In genomic region chr5:168417731-168418429, GRCh38 we compare ENCODE assay signal across 15 cellular contexts.
"Had no signal": no experiment of that assay in that cellular context is flagged by ENCODE, and none has a peak within 500 bp of the region (broad histone marks: within the 10 kb centered on the region; RNA-seq: fewer than 3 reads in every experiment).

No MANE protein-coding gene starts in this region.

- H3K27ac Mint-ChIP-seq: activated CD4-positive, alpha-beta memory T cell treated with anti-CD3 and anti-CD28 coated beads for 36 hours; activated naive CD8-positive, alpha-beta T cell treated with anti-CD3 and anti-CD28 coated beads, Interleukin-2, amount 10 ng/mL, durations not matched to agents 7 days and 5 days; effector memory CD8-positive, alpha-beta T cell; stimulated activated naive B cell treated with anti-CD40 and anti-IgM and Interleukin-4, amounts not matched to agents 10 μg/mL and 1 μg/mL and 100 μg/mL, for 72 hours had no signal

- ATAC-seq: effector memory CD8-positive, alpha-beta T cell; gastroesophageal sphincter; stimulated activated naive B cell treated with anti-CD40 and anti-IgM and Interleukin-4, amounts not matched to agents 10 μg/mL and 1 μg/mL and 100 μg/mL, for 72 hours; upper lobe of right lung had no signal

- H3K9ac ChIP-seq: parathyroid adenoma had no signal

- H3K27ac ChIP-seq: ascending aorta, cardiac muscle cell, epithelial cell of prostate, gastroesophageal sphincter, parathyroid adenoma, upper lobe of right lung had no signal

- H3K36me3 ChIP-seq: ascending aorta, cardiac muscle cell, gastroesophageal sphincter, upper lobe of right lung had no signal

- H3K9me3 Mint-ChIP-seq: activated CD4-positive, alpha-beta memory T cell treated with anti-CD3 and anti-CD28 coated beads for 36 hours; activated naive CD8-positive, alpha-beta T cell treated with anti-CD3 and anti-CD28 coated beads, Interleukin-2, amount 10 ng/mL, durations not matched to agents 7 days and 5 days; effector memory CD8-positive, alpha-beta T cell; stimulated activated naive B cell treated with anti-CD40 and anti-IgM and Interleukin-4, amounts not matched to agents 10 μg/mL and 1 μg/mL and 100 μg/mL, for 72 hours had no signal

- H3K4me3 Mint-ChIP-seq: activated CD4-positive, alpha-beta memory T cell treated with anti-CD3 and anti-CD28 coated beads for 36 hours; activated naive CD8-positive, alpha-beta T cell treated with anti-CD3 and anti-CD28 coated beads, Interleukin-2, amount 10 ng/mL, durations not matched to agents 7 days and 5 days; effector memory CD8-positive, alpha-beta T cell; stimulated activated naive B cell treated with anti-CD40 and anti-IgM and Interleukin-4, amounts not matched to agents 10 μg/mL and 1 μg/mL and 100 μg/mL, for 72 hours had no signal

- DNase-seq: activated CD4-positive, alpha-beta memory T cell treated with anti-CD3 and anti-CD28 coated beads for 36 hours; activated CD4-positive, CD25-positive, alpha-beta regulatory T cell treated with anti-CD3 and anti-CD28 coated beads, Interleukin-2, amount 50 U/mL, for 72 hours; activated gamma-delta T cell; activated naive CD8-positive, alpha-beta T cell treated with anti-CD3 and anti-CD28 coated beads, Interleukin-2, amount 10 ng/mL, durations not matched to agents 7 days and 5 days; activated T-cell treated with anti-CD3 and anti-CD28 coated beads, Interleukin-2, amount 50 U/mL, for 48 hours; effector memory CD8-positive, alpha-beta T cell; hippocampal formation; mammary epithelial cell; stimulated activated naive B cell treated with anti-CD40 and anti-IgM and Interleukin-4, amounts not matched to agents 10 μg/mL and 1 μg/mL and 100 μg/mL, for 72 hours; upper lobe of right lung had no signal

- H3K4me3 ChIP-seq: ascending aorta, cardiac muscle cell, gastroesophageal sphincter, upper lobe of right lung had no signal

- H3K4me1 ChIP-seq: ascending aorta, gastroesophageal sphincter, parathyroid adenoma, upper lobe of right lung had no signal

- H3K27me3 Mint-ChIP-seq: activated CD4-positive, alpha-beta memory T cell treated with anti-CD3 and anti-CD28 coated beads for 36 hours had no signal

- H2AFZ ChIP-seq: parathyroid adenoma had no signal

- H3K27me3 ChIP-seq: ascending aorta, cardiac muscle cell, gastroesophageal sphincter, upper lobe of right lung had no signal

- H3K36me3 Mint-ChIP-seq: activated naive CD8-positive, alpha-beta T cell treated with anti-CD3 and anti-CD28 coated beads, Interleukin-2, amount 10 ng/mL, durations not matched to agents 7 days and 5 days; stimulated activated naive B cell treated with anti-CD40 and anti-IgM and Interleukin-4, amounts not matched to agents 10 μg/mL and 1 μg/mL and 100 μg/mL, for 72 hours had no signal

- H3K9me3 ChIP-seq: ascending aorta, gastroesophageal sphincter, upper lobe of right lung had no signal

- H3K4me1 Mint-ChIP-seq: activated naive CD8-positive, alpha-beta T cell treated with anti-CD3 and anti-CD28 coated beads, Interleukin-2, amount 10 ng/mL, durations not matched to agents 7 days and 5 days; stimulated activated naive B cell treated with anti-CD40 and anti-IgM and Interleukin-4, amounts not matched to agents 10 μg/mL and 1 μg/mL and 100 μg/mL, for 72 hours had no signal
